Comparison of ENCODE assay signal across 13 cellular contexts in the genomic region with DNA sequence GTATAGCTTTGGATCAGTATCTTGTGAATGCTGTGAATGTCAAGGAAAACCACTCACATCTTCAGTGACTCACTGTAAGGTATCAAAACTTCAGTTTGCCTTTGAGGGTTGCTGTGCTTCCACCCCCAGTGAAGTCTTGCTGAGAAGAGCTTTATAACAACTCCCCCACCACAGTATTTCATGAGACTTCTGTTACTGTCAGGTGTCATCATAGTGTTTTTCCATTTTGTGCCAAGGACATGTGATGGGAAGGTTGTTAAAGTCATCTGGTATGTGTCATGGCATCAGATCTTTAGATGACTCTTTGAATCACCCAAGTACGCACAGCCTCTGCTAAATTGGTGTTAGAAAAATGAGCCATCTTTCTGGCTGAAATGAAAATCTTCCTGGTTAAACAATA.
DNase-seq lines count a peak whose midpoint lies in the region; ATAC-seq and TF ChIP-seq lines count a peak whose summit lies in the region.
"Had no signal": no experiment of that assay in that cellular context is flagged by ENCODE, and none has a peak within 500 bp of the region (broad histone marks: within the 10 kb centered on the region; RNA-seq: fewer than 3 reads in every experiment).

No MANE protein-coding gene starts in this region.

- no peak overlapping the region for H3K27ac Mint-ChIP-seq in activated T-cell treated with anti-CD3 and anti-CD28 coated beads, Interleukin-2, amount 50 U/mL, for 72 hours
- no peak overlapping the region for H3K27ac Mint-ChIP-seq in activated T-cell treated with anti-CD3 and anti-CD28 coated beads, Interleukin-2, amount 50 U/mL, for 24 hours
- H3K27ac Mint-ChIP-seq: CD4-positive, CD25-positive, alpha-beta regulatory T cell; H9 had no signal

- peaks cover 11% of the 10 kb centered on the region for H3K27me3 Mint-ChIP-seq in activated T-cell treated with anti-CD3 and anti-CD28 coated beads, Interleukin-2, amount 50 U/mL, for 72 hours (ENCODE audit: low read depth)
- peaks cover 4% of the 10 kb centered on the region for H3K27me3 Mint-ChIP-seq in activated T-cell treated with anti-CD3 and anti-CD28 coated beads, Interleukin-2, amount 50 U/mL, for 24 hours

- no peak for DNase-seq in activated T-cell treated with anti-CD3 and anti-CD28 coated beads, Interleukin-2, amount 50 U/mL, for 72 hours
- no peak for DNase-seq in activated T-cell treated with anti-CD3 and anti-CD28 coated beads, Interleukin-2, amount 50 U/mL, for 24 hours
- peak in 20 of 61 donors; percentile 13 to 89 (median 34) for DNase-seq in caudate nucleus (lab: John Stamatoyannopoulos, UW)
- DNase-seq in putamen (ENCODE audit: low spot score), result peak; percentile 80
- DNase-seq in cerebellum (ENCODE audit: low spot score), result no peak
- no peak for DNase-seq in foreskin fibroblast
- DNase-seq in left lobe of liver (ENCODE audit: low spot score), result no peak
- DNase-seq: CD4-positive, CD25-positive, alpha-beta regulatory T cell; DND-41; GDM1; GOT3; H9 had no signal

- H3K4me3 Mint-ChIP-seq in activated T-cell treated with anti-CD3 and anti-CD28 coated beads, Interleukin-2, amount 50 U/mL, for 72 hours, result no peak overlapping the region
- H3K4me3 Mint-ChIP-seq in activated T-cell treated with anti-CD3 and anti-CD28 coated beads, Interleukin-2, amount 50 U/mL, for 24 hours, result no peak overlapping the region
- H3K4me3 Mint-ChIP-seq: CD4-positive, CD25-positive, alpha-beta regulatory T cell; H9 had no signal

- peaks cover 0 to 2% of the 10 kb centered on the region in 2 donors for H3K9me3 Mint-ChIP-seq in activated T-cell treated with anti-CD3 and anti-CD28 coated beads, Interleukin-2, amount 50 U/mL, for 72 hours
- H3K9me3 Mint-ChIP-seq in activated T-cell treated with anti-CD3 and anti-CD28 coated beads, Interleukin-2, amount 50 U/mL, for 24 hours, result no peaks in the 10 kb centered on the region
- H3K9me3 Mint-ChIP-seq: CD4-positive, CD25-positive, alpha-beta regulatory T cell; H9 had no signal

- no peak for TF ChIP-seq CTCF in foreskin fibroblast (IDR thresholded peaks at IDR 0.05; ENCODE audit: low read depth, low read length)

- ATAC-seq in activated T-cell treated with anti-CD3 and anti-CD28 coated beads, Interleukin-2, amount 50 U/mL, for 72 hours (replicated peaks in 1 of 2), result peak; percentile 56 to 65
- ATAC-seq in left lobe of liver, result no peak

- H3K4me1 Mint-ChIP-seq in activated T-cell treated with anti-CD3 and anti-CD28 coated beads, Interleukin-2, amount 50 U/mL, for 72 hours (ENCODE audit: low read depth), result no peaks in the 10 kb centered on the region
- H3K4me1 Mint-ChIP-seq in activated T-cell treated with anti-CD3 and anti-CD28 coated beads, Interleukin-2, amount 50 U/mL, for 24 hours (ENCODE audit: low read depth), result no peaks in the 10 kb centered on the region
- H3K4me1 Mint-ChIP-seq: CD4-positive, CD25-positive, alpha-beta regulatory T cell had no signal

- no peak overlapping the region for H3K4me3 ChIP-seq in foreskin fibroblast (ENCODE audit: low read depth in 1 of 2, low read length in 2 of 2)
- H3K4me3 ChIP-seq: BLaER1 treated with 17β-estradiol and CSF1 and Interleukin-3, amounts not matched to agents 10 nM and 100 nM had no signal

- peak overlapping the region; percentile 78 for H3K27ac ChIP-seq in caudate nucleus (ENCODE audit: low read depth, low read length)
- H3K27ac ChIP-seq: BLaER1 treated with 17β-estradiol and CSF1 and Interleukin-3, amounts not matched to agents 10 nM and 100 nM had no signal

- no peaks in the 10 kb centered on the region for H3K36me3 Mint-ChIP-seq in activated T-cell treated with anti-CD3 and anti-CD28 coated beads, Interleukin-2, amount 50 U/mL, for 72 hours (ENCODE audit: insufficient read depth in 2 of 2)
- H3K36me3 Mint-ChIP-seq in activated T-cell treated with anti-CD3 and anti-CD28 coated beads, Interleukin-2, amount 50 U/mL, for 24 hours (ENCODE audit: low read depth), result no peaks in the 10 kb centered on the region
- H3K36me3 Mint-ChIP-seq: CD4-positive, CD25-positive, alpha-beta regulatory T cell had no signal
